In the genomic region with DNA sequence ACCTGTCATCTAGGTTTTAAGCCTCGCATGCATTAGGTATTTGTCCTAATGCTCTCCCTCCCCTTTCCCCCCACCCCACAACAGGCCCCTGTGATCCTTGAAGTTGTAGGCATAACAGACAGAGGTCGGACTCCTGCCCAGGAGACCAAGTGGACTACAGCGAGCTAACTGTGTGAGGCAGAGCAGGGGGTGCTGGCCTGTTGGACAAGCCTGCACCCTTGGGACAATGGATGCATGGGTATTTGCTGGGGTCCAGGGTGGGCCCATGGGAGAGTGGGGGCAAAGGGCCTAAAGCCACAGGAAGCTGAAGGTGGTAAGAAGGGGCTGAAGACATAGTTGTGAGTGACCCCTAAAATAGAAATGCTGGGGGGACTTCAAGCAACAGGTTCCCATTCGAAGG, we compare ENCODE assay signal across 21 cellular contexts. TPM values are rescaled to one million over a fixed set of nuclear protein-coding genes. Genes with fewer than 3 reads are reported as not detected.
DNase-seq lines count a peak whose midpoint lies in the region; ATAC-seq, FAIRE-seq and TF ChIP-seq lines count a peak whose summit lies in the region.
"Had no signal": no experiment of that assay in that cellular context is flagged by ENCODE, and none has a peak within 500 bp of the region (broad histone marks: within the 10 kb centered on the region; RNA-seq: fewer than 3 reads in every experiment).

No MANE protein-coding gene starts in this region.

- no peaks in the 10 kb centered on the region for H3K9me3 ChIP-seq in upper lobe of left lung

- H3K27me3 Mint-ChIP-seq in activated naive CD4-positive, alpha-beta T cell treated with anti-CD3 and anti-CD28 coated beads, Interleukin-2, amount 50 U/mL, for 24 hours: no peaks in the 10 kb centered on the region
- H3K27me3 Mint-ChIP-seq in IgD-negative memory B cell (no peaks in the 10 kb centered on the region), immature natural killer cell (ENCODE audit: low read depth in 3 of 3) (peaks cover 0 to 5% (median 4%) of the 10 kb centered on the region in 3 donors)
- H3K27me3 Mint-ChIP-seq in stimulated activated naive B cell treated with anti-CD40 and anti-IgM and Interleukin-4, amounts not matched to agents 10 μg/mL and 1 μg/mL and 100 μg/mL, for 72 hours: no peaks in the 10 kb centered on the region

- H3K27me3 ChIP-seq in upper lobe of left lung: no peaks in the 10 kb centered on the region

- H3K9me3 Mint-ChIP-seq in activated naive CD4-positive, alpha-beta T cell treated with anti-CD3 and anti-CD28 coated beads, Interleukin-2, amount 50 U/mL, for 24 hours: no peaks in the 10 kb centered on the region
- peaks cover 0 to 4% of the 10 kb centered on the region in 2 donors for H3K9me3 Mint-ChIP-seq in activated naive CD4-positive, alpha-beta T cell treated with anti-CD3 and anti-CD28 coated beads, Interleukin-2, amount 50 U/mL, for 72 hours
- H3K9me3 Mint-ChIP-seq in IgD-negative memory B cell (peaks cover 0 to 7% (median 2%) of the 10 kb centered on the region in 3 donors), immature natural killer cell (no peaks in the 10 kb centered on the region)
- peaks cover 0 to 2% of the 10 kb centered on the region in 2 donors for H3K9me3 Mint-ChIP-seq in stimulated activated naive B cell treated with anti-CD40 and anti-IgM and Interleukin-4, amounts not matched to agents 10 μg/mL and 1 μg/mL and 100 μg/mL, for 72 hours

- H3K36me3 ChIP-seq in upper lobe of left lung: peaks cover 0 to 3% (median 1%) of the 10 kb centered on the region in 4 donors

- no peak for TF ChIP-seq CTCF in upper lobe of left lung (IDR thresholded peaks at IDR 0.05)

- peaks cover 12 to 24% (median 19%) of the 10 kb centered on the region in 4 donors for H3K4me1 ChIP-seq in upper lobe of left lung

- H3K36me3 Mint-ChIP-seq in activated naive CD4-positive, alpha-beta T cell treated with anti-CD3 and anti-CD28 coated beads, Interleukin-2, amount 50 U/mL, for 24 hours: peaks cover 12% of the 10 kb centered on the region
- peaks cover 7 to 16% of the 10 kb centered on the region in 2 donors for H3K36me3 Mint-ChIP-seq in activated naive CD4-positive, alpha-beta T cell treated with anti-CD3 and anti-CD28 coated beads, Interleukin-2, amount 50 U/mL, for 72 hours
- H3K36me3 Mint-ChIP-seq in IgD-negative memory B cell: peaks cover 8% of the 10 kb centered on the region
- H3K36me3 Mint-ChIP-seq in immature natural killer cell: peaks cover 6 to 18% (median 7%) of the 10 kb centered on the region in 3 donors
- H3K36me3 Mint-ChIP-seq in stimulated activated naive B cell treated with anti-CD40 and anti-IgM and Interleukin-4, amounts not matched to agents 10 μg/mL and 1 μg/mL and 100 μg/mL, for 72 hours: peaks cover 31 to 38% of the 10 kb centered on the region in 2 donors

- TF ChIP-seq POLR2A in H54 (IDR thresholded peaks at IDR 0.05; ENCODE audit: low read depth, low read length): no peak
- TF ChIP-seq POLR2A in upper lobe of left lung (IDR thresholded peaks at IDR 0.05): no peak

- no peak for TF ChIP-seq EP300 in upper lobe of left lung (IDR thresholded peaks at IDR 0.05)

- ATAC-seq in activated naive CD4-positive, alpha-beta T cell treated with anti-CD3 and anti-CD28 coated beads, Interleukin-2, amount 50 U/mL, for 72 hours: no peak
- ATAC-seq in stimulated activated naive B cell treated with anti-CD40 and anti-IgM and Interleukin-4, amounts not matched to agents 10 μg/mL and 1 μg/mL and 100 μg/mL, for 72 hours (replicated peaks): no peak
- ATAC-seq in upper lobe of left lung (ENCODE audit: low FRiP score in 2 of 2): no peak
- ATAC-seq: HepG2 had no signal

- no peak for DNase-seq in activated naive CD4-positive, alpha-beta T cell treated with anti-CD3 and anti-CD28 coated beads, Interleukin-2, amount 50 U/mL, for 72 hours (ENCODE audit: low spot score in 2 of 2)
- no peak for DNase-seq in immature natural killer cell
- no peak for DNase-seq in stimulated activated naive B cell treated with anti-CD40 and anti-IgM and Interleukin-4, amounts not matched to agents 10 μg/mL and 1 μg/mL and 100 μg/mL, for 72 hours
- no peak for DNase-seq in COR-L47 (lab: John Stamatoyannopoulos, UW)
- no peak for DNase-seq in H54 (ENCODE audit: insufficient read length, low spot score)
- DNase-seq in upper lobe of left lung: no peak
- DNase-seq: C1 segment of cervical spinal cord, DMS79 treated with DMSO at 0.1 percent for 48 hours, MM.1S, NCI-H1092 treated with DMSO at 0.1 percent for 48 hours, NCI-H2081 treated with DMSO at 0.1 percent for 48 hours, NCI-H2227 treated with DMSO at 0.1 percent for 48 hours, NCI-H524 had no signal

- H3K4me1 Mint-ChIP-seq in activated naive CD4-positive, alpha-beta T cell treated with anti-CD3 and anti-CD28 coated beads, Interleukin-2, amount 50 U/mL, for 24 hours: peaks cover 52% of the 10 kb centered on the region
- peaks cover 22 to 31% (median 24%) of the 10 kb centered on the region in 3 donors for H3K4me1 Mint-ChIP-seq in IgD-negative memory B cell
- peaks cover 59 to 61% of the 10 kb centered on the region in 2 donors for H3K4me1 Mint-ChIP-seq in immature natural killer cell
- H3K4me1 Mint-ChIP-seq in stimulated activated naive B cell treated with anti-CD40 and anti-IgM and Interleukin-4, amounts not matched to agents 10 μg/mL and 1 μg/mL and 100 μg/mL, for 72 hours: peaks cover 26 to 48% of the 10 kb centered on the region in 2 donors

- no peak for FAIRE-seq in H54 (lab: Jason Lieb, UNC)
- FAIRE-seq: G401.6, H1, HepG2 had no signal

- no peak overlapping the region for H3K27ac ChIP-seq in upper lobe of left lung
- H3K27ac ChIP-seq: KMS-11 had no signal

- H3K4me3 Mint-ChIP-seq in activated naive CD4-positive, alpha-beta T cell treated with anti-CD3 and anti-CD28 coated beads, Interleukin-2, amount 50 U/mL, for 24 hours: no peak overlapping the region
- H3K4me3 Mint-ChIP-seq in IgD-negative memory B cell: peak overlapping the region in 3 of 4 donors; percentile 17 to 97 (median 84)
- peak overlapping the region; percentile 13 to 99 (median 51) for H3K4me3 Mint-ChIP-seq in immature natural killer cell
- no peak overlapping the region for H3K4me3 Mint-ChIP-seq in stimulated activated naive B cell treated with anti-CD40 and anti-IgM and Interleukin-4, amounts not matched to agents 10 μg/mL and 1 μg/mL and 100 μg/mL, for 72 hours

- peak overlapping the region; percentile 32 for H3K27ac Mint-ChIP-seq in activated naive CD4-positive, alpha-beta T cell treated with anti-CD3 and anti-CD28 coated beads, Interleukin-2, amount 50 U/mL, for 24 hours
- H3K27ac Mint-ChIP-seq in activated naive CD4-positive, alpha-beta T cell treated with anti-CD3 and anti-CD28 coated beads, Interleukin-2, amount 50 U/mL, for 72 hours: no peak overlapping the region
- peak overlapping the region in 1 of 3 donors; percentile 76 for H3K27ac Mint-ChIP-seq in IgD-negative memory B cell
- H3K27ac Mint-ChIP-seq in immature natural killer cell: peak overlapping the region in 2 of 6 donors; percentile 35 to 64
- H3K27ac Mint-ChIP-seq in stimulated activated naive B cell treated with anti-CD40 and anti-IgM and Interleukin-4, amounts not matched to agents 10 μg/mL and 1 μg/mL and 100 μg/mL, for 72 hours: peak overlapping the region; percentile 51

- WGBS in upper lobe of left lung, 2 donors: 95 to 98% methylated on average over 4 of the region's 4 CpGs

- H3K4me3 ChIP-seq in upper lobe of left lung: no peak overlapping the region

RNA-seq across cellular contexts. Expression of a gene that starts 2.5 kb away (rescaled TPM):
- 10 to 100 TPM; 63.5 to 91.5 TPM for total RNA-seq in activated naive CD4-positive, alpha-beta T cell treated with anti-CD3 and anti-CD28 coated beads, Interleukin-2, amount 50 U/mL, for 72 hours
- polyA plus RNA-seq in IgD-negative memory B cell (20.8 TPM), immature natural killer cell (10 to 100 TPM; 18.0 to 57.0 (median 24.2) TPM)
- 100 to 1,000 TPM in 2 of 6 donors, 10 to 100 TPM in 4; 26.9 to 170 (median 85.7) TPM for total RNA-seq in upper lobe of left lung
- total RNA-seq: A172, HepG2 had no signal

RNA-seq across cellular contexts. Expression of a gene that starts 18.2 kb away (rescaled TPM):
- 10 to 100 TPM in 1 of 2 donors, 1 to 10 TPM in 1; 5.8 to 14.2 TPM for total RNA-seq in activated naive CD4-positive, alpha-beta T cell treated with anti-CD3 and anti-CD28 coated beads, Interleukin-2, amount 50 U/mL, for 72 hours
- polyA plus RNA-seq in IgD-negative memory B cell (1.3 TPM), immature natural killer cell (1 to 10 TPM; 3.2 to 3.5 (median 3.2) TPM)
- total RNA-seq in upper lobe of left lung: 10 to 100 TPM; 15.7 to 36.2 (median 25.6) TPM

RNA-seq across cellular contexts. Expression of a gene that starts 22.4 kb away (rescaled TPM):
- total RNA-seq in activated naive CD4-positive, alpha-beta T cell treated with anti-CD3 and anti-CD28 coated beads, Interleukin-2, amount 50 U/mL, for 72 hours: not detected
- polyA plus RNA-seq in IgD-negative memory B cell (not detected), immature natural killer cell (not detected)
- total RNA-seq in upper lobe of left lung: 1 to 10 TPM in 1 of 6 donors, not detected in 5; 5.2 TPM
- total RNA-seq: A172, HepG2 had no signal
- polyA plus RNA-seq: HepG2 had no signal

RNA-seq across cellular contexts. Expression of a gene that starts 35.5 kb away (rescaled TPM):
- 1 to 10 TPM; 1.6 to 2.8 TPM for total RNA-seq in activated naive CD4-positive, alpha-beta T cell treated with anti-CD3 and anti-CD28 coated beads, Interleukin-2, amount 50 U/mL, for 72 hours
- 0.11 TPM for polyA plus RNA-seq in IgD-negative memory B cell
- under 1 TPM in 2 of 3 donors, not detected in 1; 0.09 to 0.46 TPM for polyA plus RNA-seq in immature natural killer cell
- 100 to 1,000 TPM in 1 of 6 donors, 10 to 100 TPM in 5; 15.5 to 140 (median 68.1) TPM for total RNA-seq in upper lobe of left lung

RNA-seq across cellular contexts. Expression of a gene that starts 45.6 kb away (rescaled TPM):
- not detected for total RNA-seq in activated naive CD4-positive, alpha-beta T cell treated with anti-CD3 and anti-CD28 coated beads, Interleukin-2, amount 50 U/mL, for 72 hours
- not detected for polyA plus RNA-seq in IgD-negative memory B cell
- not detected for polyA plus RNA-seq in immature natural killer cell
- under 1 TPM in 1 of 6 donors, not detected in 5; 0.67 TPM for total RNA-seq in upper lobe of left lung
- total RNA-seq: A172, H1, HepG2, SK-MEL-5 had no signal
- polyA plus RNA-seq: H1, HepG2 had no signal

Comparison
In these comparisons a context has a peak if more than half of its experiments do, and no peak if none do; other contexts are left out.
1. H3K27ac Mint-ChIP-seq: peak in activated naive CD4-positive, alpha-beta T cell treated with anti-CD3 and anti-CD28 coated beads, Interleukin-2, amount 50 U/mL, for 24 hours (single experiment) and stimulated activated naive B cell treated with anti-CD40 and anti-IgM and Interleukin-4, amounts not matched to agents 10 μg/mL and 1 μg/mL and 100 μg/mL, for 72 hours (single experiment); none in activated naive CD4-positive, alpha-beta T cell treated with anti-CD3 and anti-CD28 coated beads, Interleukin-2, amount 50 U/mL, for 72 hours (0 of 2).
2. H3K4me3 Mint-ChIP-seq: peak in IgD-negative memory B cell (3 of 4) and immature natural killer cell (5 of 5); none in activated naive CD4-positive, alpha-beta T cell treated with anti-CD3 and anti-CD28 coated beads, Interleukin-2, amount 50 U/mL, for 24 hours (single experiment) and stimulated activated naive B cell treated with anti-CD40 and anti-IgM and Interleukin-4, amounts not matched to agents 10 μg/mL and 1 μg/mL and 100 μg/mL, for 72 hours (0 of 2).